In the genomic region with DNA sequence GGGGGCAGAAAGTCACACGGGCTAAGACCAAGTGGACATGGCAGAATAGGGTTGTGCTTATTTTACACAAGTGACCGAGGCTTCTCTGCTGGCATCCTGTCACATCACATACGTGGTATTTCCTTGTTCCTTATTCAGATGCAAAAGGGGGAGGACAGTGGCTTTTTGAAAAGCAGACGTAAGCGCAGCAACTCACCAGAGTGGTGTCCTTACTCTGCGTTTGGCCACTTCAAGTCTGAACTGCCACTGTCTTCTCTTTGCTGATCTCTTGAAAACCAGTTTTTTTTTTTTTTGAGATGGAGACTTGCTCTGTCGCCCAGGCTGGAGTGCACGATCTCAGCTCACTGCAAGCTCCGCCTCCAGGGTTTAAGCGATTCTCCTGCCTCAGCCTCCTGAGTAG, we compare ENCODE assay signal across 20 cellular contexts.
"Had no signal": no experiment of that assay in that cellular context is flagged by ENCODE, and none has a peak within 500 bp of the region (broad histone marks: within the 10 kb centered on the region; RNA-seq: fewer than 3 reads in every experiment).

No MANE protein-coding gene starts in this region.

- H3K79me2 ChIP-seq: hepatocyte had no signal

- H3K27me3 Mint-ChIP-seq: dendritic cell treated with granulocyte-macrophage colony-stimulating factor and Interleukin-4, amounts not matched to agents 40 ng/mL and 50 ng/mL, for 4 days had no signal

- H3K4me3 Mint-ChIP-seq: dendritic cell treated with granulocyte-macrophage colony-stimulating factor and Interleukin-4, amounts not matched to agents 40 ng/mL and 50 ng/mL, for 4 days; immature natural killer cell; memory B cell; naive thymus-derived CD4-positive, alpha-beta T cell; nephron progenitor cell had no signal

- H3K36me3 Mint-ChIP-seq: memory B cell had no signal

- ATAC-seq: foreskin keratinocyte; left lung; lower lobe of right lung; naive thymus-derived CD4-positive, alpha-beta T cell had no signal

- H3K9me3 ChIP-seq: lower lobe of right lung, right atrium auricular region, stomach, thoracic aorta, transverse colon had no signal

- H3K27ac Mint-ChIP-seq: dendritic cell treated with granulocyte-macrophage colony-stimulating factor and Interleukin-4, amounts not matched to agents 40 ng/mL and 50 ng/mL, for 4 days; immature natural killer cell; memory B cell; naive thymus-derived CD4-positive, alpha-beta T cell; nephron progenitor cell had no signal

- H3K4me2 ChIP-seq: hepatocyte had no signal

- H3K27me3 ChIP-seq: foreskin keratinocyte, hepatocyte, left lung, right atrium auricular region, stomach, transverse colon had no signal

- H3K4me3 ChIP-seq: hepatocyte, left lung, lower lobe of right lung, right atrium auricular region, stomach, thoracic aorta, transverse colon had no signal

- H3K36me3 ChIP-seq: left lung, lower lobe of right lung, right atrium auricular region, stomach, thoracic aorta, transverse colon had no signal

- H3K9me3 Mint-ChIP-seq: nephron progenitor cell had no signal

- H2AFZ ChIP-seq: hepatocyte had no signal

- H3K27ac ChIP-seq: foreskin keratinocyte, hepatocyte, left lung, lower lobe of right lung, right atrium auricular region, thoracic aorta, transverse colon had no signal

- DNase-seq: cerebellar nuclear complex; erythroblast; foreskin keratinocyte; immature natural killer cell; left lung; lower lobe of right lung; naive thymus-derived CD4-positive, alpha-beta T cell; nephron progenitor cell; posterior cingulate gyrus; small intestine; stimulated activated CD4-positive, alpha-beta T cell treated with anti-CD3 and anti-CD28 coated beads, Interleukin-12 subunit alpha, Interleukin-12 subunit beta, amount 100 ng/mL, for 4 hours; stimulated activated naive CD4-positive, alpha-beta T cell; stomach; substantia nigra; transverse colon had no signal

- H3K4me1 ChIP-seq: foreskin keratinocyte, left lung, lower lobe of right lung, right atrium auricular region, transverse colon had no signal

- H3K4me1 Mint-ChIP-seq: immature natural killer cell, memory B cell had no signal
